ENCODE assay signal across 29 cellular contexts in genomic region chr3:145983101-145983500, GRCh38.
"Had no signal": no experiment of that assay in that cellular context is flagged by ENCODE, and none has a peak within 500 bp of the region (broad histone marks: within the 10 kb centered on the region; RNA-seq: fewer than 3 reads in every experiment).

No MANE protein-coding gene starts in this region.

- H3K9me3 Mint-ChIP-seq: activated naive CD4-positive, alpha-beta T cell treated with anti-CD3 and anti-CD28 coated beads, Interleukin-2, amount 50 U/mL, for 24 hours had no signal

- H3K27ac Mint-ChIP-seq: activated CD8-positive, alpha-beta T cell treated with anti-CD3 and anti-CD28 coated beads for 36 hours; activated naive CD4-positive, alpha-beta T cell treated with anti-CD3 and anti-CD28 coated beads, Interleukin-2, amount 50 U/mL, for 24 hours; activated naive CD8-positive, alpha-beta T cell treated with anti-CD3 and anti-CD28 coated beads, Interleukin-2, amount 50 U/mL, for 24 hours; activated T-helper 2 cell treated with anti-CD3 and anti-CD28 coated beads, Interferon-gamma antibody, Interleukin-2, Interleukin-4, amounts not matched to agents 10 μg/mL and 5 μg/mL and 100 μg/mL, durations not matched to agents 14 hours and 24 hours and 36 hours; nephron progenitor cell; T-helper 1 cell treated with Interleukin-12 subunit alpha and Interleukin-12 subunit beta and Interleukin-4 antibody, amounts not matched to agents 30 μg/mL and 1 μg/mL, for 36 hours; WTC11 had no signal

- DNase-seq: activated CD4-positive, alpha-beta T cell treated with anti-CD3 and anti-CD28 coated beads for 1 hour; activated CD4-positive, alpha-beta T cell treated with anti-CD3 and anti-CD28 coated beads, Interleukin-2, amount 50 U/mL, for 1 hour; activated CD8-positive, alpha-beta T cell treated with anti-CD3 and anti-CD28 coated beads for 36 hours; activated naive CD8-positive, alpha-beta T cell treated with anti-CD3 and anti-CD28 coated beads, Interleukin-2, amount 50 U/mL, for 24 hours; activated T-cell treated with anti-CD3 and anti-CD28 coated beads, Interleukin-2, amount 50 U/mL, for 48 hours; cerebellar nuclear complex; colonic mucosa; dorsolateral prefrontal cortex; effector memory CD4-positive, alpha-beta T cell; erythroblast; islet precursor cell; left ventricle myocardium inferior; nephron progenitor cell; nucleus accumbens; pancreas; retina; stimulated activated naive CD4-positive, alpha-beta T cell; SW 1271; T-helper 9 cell had no signal

- H3K4me2 ChIP-seq: smooth muscle cell had no signal

- H3K27ac ChIP-seq: colonic mucosa, dorsolateral prefrontal cortex, left ventricle myocardium inferior, pancreas, prostate gland, suprapubic skin, tibial nerve had no signal

- H3K4me1 ChIP-seq: colonic mucosa, left ventricle myocardium inferior, pancreas, prostate gland, suprapubic skin, tibial nerve had no signal

- H3K27me3 Mint-ChIP-seq: activated CD8-positive, alpha-beta T cell treated with anti-CD3 and anti-CD28 coated beads for 36 hours; activated naive CD4-positive, alpha-beta T cell treated with anti-CD3 and anti-CD28 coated beads, Interleukin-2, amount 50 U/mL, for 24 hours; activated naive CD8-positive, alpha-beta T cell treated with anti-CD3 and anti-CD28 coated beads, Interleukin-2, amount 50 U/mL, for 24 hours had no signal

- H3K36me3 ChIP-seq: colonic mucosa, left ventricle myocardium inferior, pancreas, prostate gland, suprapubic skin, tibial nerve had no signal

- H3K27me3 ChIP-seq: colonic mucosa, dorsolateral prefrontal cortex, pancreas, suprapubic skin, tibial nerve had no signal

- H3K36me3 Mint-ChIP-seq: activated naive CD4-positive, alpha-beta T cell treated with anti-CD3 and anti-CD28 coated beads, Interleukin-2, amount 50 U/mL, for 24 hours had no signal

- ATAC-seq: activated CD8-positive, alpha-beta T cell treated with anti-CD3 and anti-CD28 coated beads for 36 hours; activated naive CD8-positive, alpha-beta T cell treated with anti-CD3 and anti-CD28 coated beads, Interleukin-2, amount 50 U/mL, for 24 hours; pancreas; sciatic nerve; WTC11 had no signal

- H3K9me3 ChIP-seq: colonic mucosa, pancreas, prostate gland, suprapubic skin had no signal

- H3K4me3 Mint-ChIP-seq: activated CD8-positive, alpha-beta T cell treated with anti-CD3 and anti-CD28 coated beads for 36 hours; activated naive CD4-positive, alpha-beta T cell treated with anti-CD3 and anti-CD28 coated beads, Interleukin-2, amount 50 U/mL, for 24 hours; activated naive CD8-positive, alpha-beta T cell treated with anti-CD3 and anti-CD28 coated beads, Interleukin-2, amount 50 U/mL, for 24 hours; nephron progenitor cell; T-helper 1 cell treated with Interleukin-12 subunit alpha and Interleukin-12 subunit beta and Interleukin-4 antibody, amounts not matched to agents 30 μg/mL and 1 μg/mL, for 36 hours; WTC11 had no signal

- H3K4me3 ChIP-seq: colonic mucosa, dorsolateral prefrontal cortex, left ventricle myocardium inferior, lung, pancreas, prostate gland, smooth muscle cell, suprapubic skin, tibial nerve had no signal

- H3K4me1 Mint-ChIP-seq: activated naive CD4-positive, alpha-beta T cell treated with anti-CD3 and anti-CD28 coated beads, Interleukin-2, amount 50 U/mL, for 24 hours; activated naive CD8-positive, alpha-beta T cell treated with anti-CD3 and anti-CD28 coated beads, Interleukin-2, amount 50 U/mL, for 24 hours; nephron progenitor cell; WTC11 had no signal
